18 cellular contexts compared by ENCODE assay signal in the genomic region with DNA sequence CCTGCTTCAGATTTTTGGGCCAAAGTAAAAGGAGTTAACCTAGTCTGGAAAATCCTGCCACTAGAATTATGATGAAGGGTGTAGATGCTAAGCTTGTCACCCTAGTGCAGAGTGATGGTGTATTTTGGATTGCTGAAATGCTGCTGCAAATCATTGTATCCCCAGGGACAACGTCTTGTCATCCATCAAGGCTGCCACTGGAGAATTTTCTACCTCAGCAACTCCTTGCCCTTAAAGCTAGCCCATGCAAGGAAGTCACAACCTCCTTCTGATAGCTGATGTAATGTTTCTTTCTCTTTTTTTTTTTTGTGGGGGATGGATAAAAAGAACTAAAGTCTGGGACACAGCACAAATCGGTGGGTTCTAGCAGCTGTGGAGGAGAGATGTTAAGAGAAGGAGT.
A peak's percentile ranks its signal among the peaks of the same experiment; 100 is the strongest.
DNase-seq lines count a peak whose midpoint lies in the region; FAIRE-seq and TF ChIP-seq lines count a peak whose summit lies in the region.
"Had no signal": no experiment of that assay in that cellular context is flagged by ENCODE, and none has a peak within 500 bp of the region (broad histone marks: within the 10 kb centered on the region; RNA-seq: fewer than 3 reads in every experiment).

No MANE protein-coding gene starts in this region.

- no peaks in the 10 kb centered on the region for H3K27me3 Mint-ChIP-seq in nephron (ENCODE audit: low read depth)
- H3K27me3 Mint-ChIP-seq in activated CD4-positive, alpha-beta T cell treated with anti-CD3 and anti-CD28 coated beads, Interleukin-2, amount 10 ng/mL, durations not matched to agents 24 days and 14 days: peaks cover 4% of the 10 kb centered on the region

- no peaks in the 10 kb centered on the region for H3K9me3 Mint-ChIP-seq in nephron
- peaks cover 3% of the 10 kb centered on the region for H3K9me3 Mint-ChIP-seq in activated CD4-positive, alpha-beta T cell treated with anti-CD3 and anti-CD28 coated beads, Interleukin-2, amount 10 ng/mL, durations not matched to agents 24 days and 14 days
- H3K9me3 Mint-ChIP-seq: HFFc6 had no signal

- peak; percentile 52 for FAIRE-seq in HTR-8/SVneo (lab: Jason Lieb, UNC)
- FAIRE-seq: HepG2 had no signal

- intact Hi-C loops in activated CD4-positive, alpha-beta T cell treated with anti-CD3 and anti-CD28 coated beads, Interleukin-2, amount 10 ng/mL, durations not matched to agents 24 days and 14 days (cut with micrococcal nuclease): no loop called here

- no peak overlapping the region for H3K4me3 Mint-ChIP-seq in nephron
- no peak overlapping the region for H3K4me3 Mint-ChIP-seq in activated CD4-positive, alpha-beta T cell treated with anti-CD3 and anti-CD28 coated beads, Interleukin-2, amount 10 ng/mL, durations not matched to agents 24 days and 14 days
- H3K4me3 Mint-ChIP-seq: CD14-positive monocyte; CD4-positive, alpha-beta memory T cell; HFFc6 had no signal

- peak overlapping the region; percentile 18 for H3K27ac ChIP-seq in epithelial cell of prostate
- H3K27ac ChIP-seq: BLaER1 had no signal

- H3K4me1 Mint-ChIP-seq in nephron: peaks cover 61% of the 10 kb centered on the region
- H3K4me1 Mint-ChIP-seq in activated CD4-positive, alpha-beta T cell treated with anti-CD3 and anti-CD28 coated beads, Interleukin-2, amount 10 ng/mL, durations not matched to agents 24 days and 14 days: no peaks in the 10 kb centered on the region
- H3K4me1 Mint-ChIP-seq: CD14-positive monocyte; CD4-positive, alpha-beta memory T cell had no signal

- DNase-seq in HTR-8/SVneo (ENCODE audit: insufficient read length, low spot score) (no peak), epithelial cell of prostate (ENCODE audit: low read depth, low spot score) (no peak), dermis blood vessel endothelial cell (no peak), erythroblast (lab: John Stamatoyannopoulos, UW) (no peak)
- no peak for DNase-seq in activated CD4-positive, alpha-beta T cell treated with anti-CD3 and anti-CD28 coated beads, Interleukin-2, amount 10 ng/mL, durations not matched to agents 24 days and 14 days
- no peak for DNase-seq in stimulated activated CD8-positive, alpha-beta memory T cell treated with anti-CD3 and anti-CD28 coated beads, Interleukin-4, amount 100 ng/mL, for 48 hours
- DNase-seq: 8988T; CD4-positive, alpha-beta memory T cell; DMS153; DMS79; GF-D8; GOT3; H7; HFFc6 had no signal

- no peak for TF ChIP-seq CTCF in nephron (IDR thresholded peaks at IDR 0.05; ENCODE audit: unreplicated experiment in 3 of 3)

- no peak for TF ChIP-seq POLR2A in erythroblast (IDR thresholded peaks at IDR 0.05; ENCODE audit: low read length)

- H3K36me3 Mint-ChIP-seq in nephron (ENCODE audit: low read depth): no peaks in the 10 kb centered on the region
- no peaks in the 10 kb centered on the region for H3K36me3 Mint-ChIP-seq in activated CD4-positive, alpha-beta T cell treated with anti-CD3 and anti-CD28 coated beads, Interleukin-2, amount 10 ng/mL, durations not matched to agents 24 days and 14 days (ENCODE audit: low read depth)
- H3K36me3 Mint-ChIP-seq: CD14-positive monocyte; CD4-positive, alpha-beta memory T cell had no signal

- peak overlapping the region; percentile 8 to 89 (median 57) for H3K27ac Mint-ChIP-seq in nephron
- no peak overlapping the region for H3K27ac Mint-ChIP-seq in activated CD4-positive, alpha-beta T cell treated with anti-CD3 and anti-CD28 coated beads, Interleukin-2, amount 10 ng/mL, durations not matched to agents 24 days and 14 days
- H3K27ac Mint-ChIP-seq: CD4-positive, alpha-beta memory T cell had no signal
